22 cellular contexts compared by ENCODE assay signal in the genomic region with DNA sequence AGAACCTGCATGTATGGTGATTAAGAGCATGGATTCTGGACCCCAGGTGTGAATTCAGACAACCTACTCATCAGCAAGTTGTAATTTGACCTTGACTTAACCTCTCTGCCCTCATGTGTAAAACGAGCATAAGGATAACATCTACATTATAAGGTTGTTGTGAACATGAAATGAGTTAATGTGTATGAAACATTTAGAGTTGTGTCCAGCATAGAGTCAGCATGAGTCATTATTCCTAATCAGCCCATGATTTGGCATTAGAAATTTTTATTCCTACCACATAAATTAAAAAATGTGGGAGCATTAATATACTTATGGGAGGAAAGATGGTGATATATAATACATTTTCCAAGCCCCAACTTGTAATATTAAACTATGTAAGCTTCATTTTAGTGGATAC.
DNase-seq lines count a peak whose midpoint lies in the region; ATAC-seq, FAIRE-seq and TF ChIP-seq lines count a peak whose summit lies in the region.
"Had no signal": no experiment of that assay in that cellular context is flagged by ENCODE, and none has a peak within 500 bp of the region (broad histone marks: within the 10 kb centered on the region; RNA-seq: fewer than 3 reads in every experiment).

No MANE protein-coding gene starts in this region.

- H3K36me3 ChIP-seq in bronchial epithelial cell (ENCODE audit: control insufficient read depth, insufficient read depth, low read length) (no peaks in the 10 kb centered on the region), prostate gland (no peaks in the 10 kb centered on the region)
- H3K36me3 ChIP-seq: MG63 had no signal

- FAIRE-seq in HTR-8/SVneo (lab: Jason Lieb, UNC): peak; percentile 83
- FAIRE-seq in bronchial epithelial cell (lab: Jason Lieb, UNC): no peak
- FAIRE-seq: D721Med had no signal

- no peaks in the 10 kb centered on the region for H3K9me3 ChIP-seq in prostate gland
- H3K9me3 ChIP-seq: MG63 had no signal

- H3K27me3 ChIP-seq in bronchial epithelial cell (ENCODE audit: control insufficient read depth, insufficient read depth, low read length): no peaks in the 10 kb centered on the region
- H3K27me3 ChIP-seq in prostate gland (replicated peaks; ENCODE audit: insufficient read depth): no peaks in the 10 kb centered on the region
- H3K27me3 ChIP-seq: MG63 had no signal

- intact Hi-C loops in prostate gland (cut with DNase I): no loop called here

- H3K4me1 ChIP-seq in prostate gland (replicated peaks): no peaks in the 10 kb centered on the region

- no peak overlapping the region for H3K4me3 ChIP-seq in bronchial epithelial cell (ENCODE audit: low read depth, low read length)
- H3K4me3 ChIP-seq in fibroblast of the aortic adventitia (ENCODE audit: low read depth, low read length): no peak overlapping the region
- H3K4me3 ChIP-seq in prostate gland: no peak overlapping the region
- H3K4me3 ChIP-seq: MG63 had no signal

- no peak for TF ChIP-seq POLR2A in prostate gland (IDR thresholded peaks at IDR 0.05)

- no peak for TF ChIP-seq CTCF in bronchial epithelial cell (IDR thresholded peaks at IDR 0.05; ENCODE audit: insufficient read depth, low read length, severe bottlenecking)
- no peak for TF ChIP-seq CTCF in fibroblast of the aortic adventitia (IDR thresholded peaks at IDR 0.05; ENCODE audit: insufficient read depth, low read length)
- TF ChIP-seq CTCF in prostate gland (IDR thresholded peaks at IDR 0.05): no peak

- H3K27ac ChIP-seq in caudate nucleus (ENCODE audit: low read depth, low read length) (no peak overlapping the region), prostate gland (no peak overlapping the region)
- H3K27ac ChIP-seq: C4-2B, HL-60 had no signal

- no peak for ATAC-seq in GM21390 (IDR thresholded peaks at IDR 0.05; ENCODE audit: unreplicated experiment)

- 38% methylated on average over 1 of the region's 1 CpG for WGBS in prostate gland

- DNase-seq in HTR-8/SVneo (ENCODE audit: insufficient read length, low spot score): no peak
- peak; percentile 25 for DNase-seq in bronchial epithelial cell (ENCODE audit: low read depth)
- peak; percentile 36 for DNase-seq in fibroblast of the aortic adventitia (ENCODE audit: low read depth)
- DNase-seq in NCI-H524 (lab: John Stamatoyannopoulos, UW): no peak
- no peak for DNase-seq in caudate nucleus (lab: John Stamatoyannopoulos, UW)
- no peak for DNase-seq in prostate gland (ENCODE audit: low spot score)
- DNase-seq: AML-193, H9, Kasumi-1, MG63, NCI-H1048, NCI-H1436 treated with DMSO at 0.1 percent for 48 hours, NCI-H2029, NCI-H2171, NCI-H446 treated with DMSO at 0.1 percent for 48 hours, OCI-M1, RPMI8226, SIG-M5 had no signal

Comparison
In these comparisons a context has a peak if more than half of its experiments do, and no peak if none do; other contexts are left out.
1. DNase-seq: peak in bronchial epithelial cell (single experiment) and fibroblast of the aortic adventitia (single experiment); none in HTR-8/SVneo (single experiment), NCI-H524 (0 of 2), caudate nucleus (0 of 61) and prostate gland (single experiment).